ENCODE assay signal across 20 cellular contexts in the genomic region with DNA sequence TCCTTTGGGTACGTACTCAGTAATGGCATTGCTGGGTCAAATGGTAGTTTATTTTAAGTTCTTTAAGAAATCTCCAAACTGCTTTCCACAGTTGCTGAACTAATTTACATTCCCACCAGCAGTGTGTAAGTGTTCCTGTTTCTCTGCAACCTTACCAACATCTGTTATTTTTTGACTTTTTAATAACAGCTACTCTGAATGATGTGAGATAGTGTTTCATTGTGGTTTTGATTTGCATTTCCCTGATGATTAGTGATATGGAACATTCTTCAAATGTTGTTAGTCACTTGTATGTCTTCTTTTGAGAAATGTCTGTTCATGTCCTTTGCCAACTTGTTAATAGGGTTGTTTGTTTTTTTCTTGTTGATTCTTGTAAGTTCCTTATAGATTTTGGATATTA.
"Had no signal": no experiment of that assay in that cellular context is flagged by ENCODE, and none has a peak within 500 bp of the region (broad histone marks: within the 10 kb centered on the region; RNA-seq: fewer than 3 reads in every experiment).

No MANE protein-coding gene starts in this region.

- ATAC-seq: activated naive CD4-positive, alpha-beta T cell treated with anti-CD3 and anti-CD28 coated beads, Interleukin-2, amount 50 U/mL, for 72 hours; activated T-cell treated with anti-CD3 and anti-CD28 coated beads, Interleukin-2, amount 50 U/mL, for 72 hours; esophagus mucosa; left colon; right cardiac atrium had no signal

- H3K4me3 ChIP-seq: cardiac muscle cell, lung, prostate gland, transverse colon had no signal

- H3K36me3 ChIP-seq: cardiac muscle cell, prostate gland, transverse colon had no signal

- H3K27ac ChIP-seq: cardiac muscle cell, prostate gland, transverse colon had no signal

- H3K9me3 ChIP-seq: prostate gland, transverse colon had no signal

- H3K27me3 ChIP-seq: cardiac muscle cell, transverse colon had no signal

- H3K4me1 ChIP-seq: prostate gland had no signal

- DNase-seq: activated B cell treated with CpG ODN at 0.5 μM for 24 hours; activated CD4-positive, alpha-beta T cell treated with anti-CD3 and anti-CD28 coated beads, Interleukin-2, amount 10 ng/mL, durations not matched to agents 24 days and 14 days; activated CD8-positive, alpha-beta memory T cell treated with anti-CD3 and anti-CD28 coated beads, Interleukin-2, amount 50 U/mL, for 48 hours; activated gamma-delta T cell; activated T-cell treated with anti-CD3 and anti-CD28 coated beads, Interleukin-2, amount 50 U/mL, for 72 hours; left colon; nephron progenitor cell; occipital lobe; right cardiac atrium; small intestine; stimulated activated CD4-positive, alpha-beta T cell treated with anti-CD3 and anti-CD28 coated beads, Interleukin-4, amount 100 ng/mL, for 4 hours; stimulated activated CD8-positive, alpha-beta memory T cell treated with anti-CD3 and anti-CD28 coated beads, Interleukin-4, amount 100 ng/mL, for 48 hours; stimulated activated naive CD4-positive, alpha-beta T cell treated with Interleukin-2 at 50 U/mL for 16 hours; substantia nigra; transverse colon had no signal
